Comparison of ENCODE assay signal across 2 cellular contexts in genomic region chr22:42937164-42937854, GRCh38.
A peak's percentile ranks its signal among the peaks of the same experiment; 100 is the strongest.
TF ChIP-seq lines count a peak whose summit lies in the region.

No MANE protein-coding gene starts in this region.

TF ChIP-seq in GM12878, 131 proteins besides CTCF, POLR2A, EP300 and RAD21 (continued from another document and continues in another):
- peak; percentile 59 to 74; a peak in 3 of 4 replicates for TF ChIP-seq IKZF2 (IDR thresholded peaks at IDR 0.05)
- TF ChIP-seq EED (IDR thresholded peaks at IDR 0.05; ENCODE audit: low read depth), result peak; percentile 46; the same call in 1 of the 2 replicates
- TF ChIP-seq PAX8 (IDR thresholded peaks at IDR 0.05), result no peak
- peak; percentile 44 for TF ChIP-seq MTA2 (IDR thresholded peaks at IDR 0.05; ENCODE audit: low read depth)
- peak; percentile 44; the same call in 1 of the 2 replicates for TF ChIP-seq DPF2 (IDR thresholded peaks at IDR 0.05)
- peak; percentile 64; the same call in 1 of the 2 replicates for TF ChIP-seq PAX5 (IDR thresholded peaks at IDR 0.05; ENCODE audit: borderline replicate concordance, low read depth, low read length)
- no peak for TF ChIP-seq CREB1 (IDR thresholded peaks at IDR 0.05; ENCODE audit: low read depth)
- TF ChIP-seq, protein P1, sequence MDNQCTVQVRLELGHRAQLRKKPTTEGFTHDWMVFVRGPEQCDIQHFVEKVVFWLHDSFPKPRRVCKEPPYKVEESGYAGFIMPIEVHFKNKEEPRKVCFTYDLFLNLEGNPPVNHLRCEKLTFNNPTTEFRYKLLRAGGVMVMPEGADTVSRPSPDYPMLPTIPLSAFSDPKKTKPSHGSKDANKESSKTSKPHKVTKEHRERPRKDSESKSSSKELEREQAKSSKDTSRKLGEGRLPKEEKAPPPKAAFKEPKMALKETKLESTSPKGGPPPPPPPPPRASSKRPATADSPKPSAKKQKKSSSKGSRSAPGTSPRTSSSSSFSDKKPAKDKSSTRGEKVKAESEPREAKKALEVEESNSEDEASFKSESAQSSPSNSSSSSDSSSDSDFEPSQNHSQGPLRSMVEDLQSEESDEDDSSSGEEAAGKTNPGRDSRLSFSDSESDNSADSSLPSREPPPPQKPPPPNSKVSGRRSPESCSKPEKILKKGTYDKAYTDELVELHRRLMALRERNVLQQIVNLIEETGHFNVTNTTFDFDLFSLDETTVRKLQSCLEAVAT (IDR thresholded peaks at IDR 0.05), result peak; percentile 95
- no peak for TF ChIP-seq EGR1 (IDR thresholded peaks at IDR 0.05; ENCODE audit: borderline replicate concordance in 1 of 2, low read depth in 2 of 2, low read length in 2 of 2)
- peak; percentile 66 to 76; a peak in 3 of 4 replicates for TF ChIP-seq BHLHE40 (IDR thresholded peaks at IDR 0.05; ENCODE audit: borderline replicate concordance in 1 of 2, low read depth in 2 of 2, low read length in 1 of 2)
- peak; percentile 41; the same call in 1 of the 2 replicates for TF ChIP-seq ATF7 (IDR thresholded peaks at IDR 0.05; ENCODE audit: low read depth)
- TF ChIP-seq CREM (IDR thresholded peaks at IDR 0.05; ENCODE audit: low read depth), result peak; percentile 43; the same call in 1 of the 2 replicates
- TF ChIP-seq SPI1 (IDR thresholded peaks at IDR 0.05; ENCODE audit: borderline replicate concordance, insufficient read depth, low read depth, low read length), result peak; percentile 89
- no peak for TF ChIP-seq SMC3 (IDR thresholded peaks at IDR 0.05; ENCODE audit: borderline replicate concordance, low read length)
- TF ChIP-seq, protein P2, sequence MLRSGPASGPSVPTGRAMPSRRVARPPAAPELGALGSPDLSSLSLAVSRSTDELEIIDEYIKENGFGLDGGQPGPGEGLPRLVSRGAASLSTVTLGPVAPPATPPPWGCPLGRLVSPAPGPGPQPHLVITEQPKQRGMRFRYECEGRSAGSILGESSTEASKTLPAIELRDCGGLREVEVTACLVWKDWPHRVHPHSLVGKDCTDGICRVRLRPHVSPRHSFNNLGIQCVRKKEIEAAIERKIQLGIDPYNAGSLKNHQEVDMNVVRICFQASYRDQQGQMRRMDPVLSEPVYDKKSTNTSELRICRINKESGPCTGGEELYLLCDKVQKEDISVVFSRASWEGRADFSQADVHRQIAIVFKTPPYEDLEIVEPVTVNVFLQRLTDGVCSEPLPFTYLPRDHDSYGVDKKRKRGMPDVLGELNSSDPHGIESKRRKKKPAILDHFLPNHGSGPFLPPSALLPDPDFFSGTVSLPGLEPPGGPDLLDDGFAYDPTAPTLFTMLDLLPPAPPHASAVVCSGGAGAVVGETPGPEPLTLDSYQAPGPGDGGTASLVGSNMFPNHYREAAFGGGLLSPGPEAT (IDR thresholded peaks at IDR 0.05; ENCODE audit: low read depth), result peak; percentile 30; the same call in 1 of the 2 replicates
- TF ChIP-seq LARP7 (IDR thresholded peaks at IDR 0.05), result no peak
- peak; percentile 63 for TF ChIP-seq GATAD2B (conservative IDR thresholded peaks at IDR 0.05; ENCODE audit: low read depth)
- TF ChIP-seq, protein P3, sequence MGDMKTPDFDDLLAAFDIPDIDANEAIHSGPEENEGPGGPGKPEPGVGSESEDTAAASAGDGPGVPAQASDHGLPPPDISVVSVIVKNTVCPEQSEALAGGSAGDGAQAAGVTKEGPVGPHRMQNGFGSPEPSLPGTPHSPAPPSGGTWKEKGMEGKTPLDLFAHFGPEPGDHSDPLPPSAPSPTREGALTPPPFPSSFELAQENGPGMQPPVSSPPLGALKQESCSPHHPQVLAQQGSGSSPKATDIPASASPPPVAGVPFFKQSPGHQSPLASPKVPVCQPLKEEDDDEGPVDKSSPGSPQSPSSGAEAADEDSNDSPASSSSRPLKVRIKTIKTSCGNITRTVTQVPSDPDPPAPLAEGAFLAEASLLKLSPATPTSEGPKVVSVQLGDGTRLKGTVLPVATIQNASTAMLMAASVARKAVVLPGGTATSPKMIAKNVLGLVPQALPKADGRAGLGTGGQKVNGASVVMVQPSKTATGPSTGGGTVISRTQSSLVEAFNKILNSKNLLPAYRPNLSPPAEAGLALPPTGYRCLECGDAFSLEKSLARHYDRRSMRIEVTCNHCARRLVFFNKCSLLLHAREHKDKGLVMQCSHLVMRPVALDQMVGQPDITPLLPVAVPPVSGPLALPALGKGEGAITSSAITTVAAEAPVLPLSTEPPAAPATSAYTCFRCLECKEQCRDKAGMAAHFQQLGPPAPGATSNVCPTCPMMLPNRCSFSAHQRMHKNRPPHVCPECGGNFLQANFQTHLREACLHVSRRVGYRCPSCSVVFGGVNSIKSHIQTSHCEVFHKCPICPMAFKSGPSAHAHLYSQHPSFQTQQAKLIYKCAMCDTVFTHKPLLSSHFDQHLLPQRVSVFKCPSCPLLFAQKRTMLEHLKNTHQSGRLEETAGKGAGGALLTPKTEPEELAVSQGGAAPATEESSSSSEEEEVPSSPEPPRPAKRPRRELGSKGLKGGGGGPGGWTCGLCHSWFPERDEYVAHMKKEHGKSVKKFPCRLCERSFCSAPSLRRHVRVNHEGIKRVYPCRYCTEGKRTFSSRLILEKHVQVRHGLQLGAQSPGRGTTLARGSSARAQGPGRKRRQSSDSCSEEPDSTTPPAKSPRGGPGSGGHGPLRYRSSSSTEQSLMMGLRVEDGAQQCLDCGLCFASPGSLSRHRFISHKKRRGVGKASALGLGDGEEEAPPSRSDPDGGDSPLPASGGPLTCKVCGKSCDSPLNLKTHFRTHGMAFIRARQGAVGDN (IDR thresholded peaks at IDR 0.05), result peak; percentile 91
- no peak for TF ChIP-seq ZBTB4 (CRISPR knock-in tag; IDR thresholded peaks at IDR 0.05)

TF ChIP-seq in HepG2, 621 proteins besides CTCF, POLR2A, EP300 and RAD21 (continued from another document):
- TF ChIP-seq CERS6 (CRISPR knock-in tag; IDR thresholded peaks at IDR 0.05), result no peak
- TF ChIP-seq, protein P4, sequence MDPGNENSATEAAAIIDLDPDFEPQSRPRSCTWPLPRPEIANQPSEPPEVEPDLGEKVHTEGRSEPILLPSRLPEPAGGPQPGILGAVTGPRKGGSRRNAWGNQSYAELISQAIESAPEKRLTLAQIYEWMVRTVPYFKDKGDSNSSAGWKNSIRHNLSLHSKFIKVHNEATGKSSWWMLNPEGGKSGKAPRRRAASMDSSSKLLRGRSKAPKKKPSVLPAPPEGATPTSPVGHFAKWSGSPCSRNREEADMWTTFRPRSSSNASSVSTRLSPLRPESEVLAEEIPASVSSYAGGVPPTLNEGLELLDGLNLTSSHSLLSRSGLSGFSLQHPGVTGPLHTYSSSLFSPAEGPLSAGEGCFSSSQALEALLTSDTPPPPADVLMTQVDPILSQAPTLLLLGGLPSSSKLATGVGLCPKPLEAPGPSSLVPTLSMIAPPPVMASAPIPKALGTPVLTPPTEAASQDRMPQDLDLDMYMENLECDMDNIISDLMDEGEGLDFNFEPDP (CRISPR knock-in tag; conservative IDR thresholded peaks at IDR 0.05), result no peak
- no peak for TF ChIP-seq ZNF441 (CRISPR knock-in tag; IDR thresholded peaks at IDR 0.05; ENCODE audit: borderline replicate concordance)
- TF ChIP-seq ESRRA (CRISPR knock-in tag; IDR thresholded peaks at IDR 0.05; ENCODE audit: low read depth), result no peak
- no peak for TF ChIP-seq ZNF367 (CRISPR knock-in tag; IDR thresholded peaks at IDR 0.05; ENCODE audit: borderline replicate concordance)
- no peak for TF ChIP-seq NFYC (CRISPR knock-in tag; IDR thresholded peaks at IDR 0.05)
- no peak for TF ChIP-seq ZNF704 (CRISPR knock-in tag; IDR thresholded peaks at IDR 0.05; ENCODE audit: borderline replicate concordance)
- TF ChIP-seq ZFP41 (CRISPR knock-in tag; IDR thresholded peaks at IDR 0.05; ENCODE audit: borderline replicate concordance), result no peak
- no peak for TF ChIP-seq ZNF780A (CRISPR knock-in tag; IDR thresholded peaks at IDR 0.05)
- TF ChIP-seq ZNF234 (CRISPR knock-in tag; conservative IDR thresholded peaks at IDR 0.05), result no peak
